Comparison of ENCODE assay signal across 2 cellular contexts in the genomic region with DNA sequence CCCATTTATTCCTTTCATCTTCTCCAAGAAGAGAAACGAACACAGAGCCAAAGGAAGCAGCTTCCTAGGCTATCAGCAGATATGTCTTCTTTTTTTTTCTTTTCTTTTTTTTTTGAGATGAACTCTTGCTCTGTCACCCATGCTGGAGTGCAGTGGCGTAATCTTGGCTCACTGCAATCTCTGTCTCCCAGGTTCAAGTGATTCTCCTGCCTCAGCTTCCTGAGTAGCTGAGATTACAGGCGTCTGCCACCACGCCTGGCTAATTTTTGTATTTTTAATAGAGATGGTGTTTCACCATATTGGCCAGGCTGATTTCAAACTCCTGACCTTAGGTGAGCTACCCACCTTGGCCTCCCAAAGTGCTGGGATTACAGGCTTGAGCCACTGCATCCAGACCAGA. TPM values are rescaled to one million over a fixed set of nuclear protein-coding genes. Genes with fewer than 3 reads are reported as not detected.
"Had no signal": no experiment of that assay in that cellular context is flagged by ENCODE, and none has a peak within 500 bp of the region (broad histone marks: within the 10 kb centered on the region; RNA-seq: fewer than 3 reads in every experiment).

No MANE protein-coding gene starts in this region.

RNA-seq across cellular contexts. Expression of a gene that starts 53.5 kb away (rescaled TPM):
- total RNA-seq: G401, GM12878 had no signal
- polyA plus RNA-seq: GM12878 had no signal

RNA-seq across cellular contexts. Expression of a gene that starts 54.8 kb away (rescaled TPM):
- total RNA-seq: G401, GM12878 had no signal
- polyA plus RNA-seq: GM12878 had no signal
